In the genomic region with DNA sequence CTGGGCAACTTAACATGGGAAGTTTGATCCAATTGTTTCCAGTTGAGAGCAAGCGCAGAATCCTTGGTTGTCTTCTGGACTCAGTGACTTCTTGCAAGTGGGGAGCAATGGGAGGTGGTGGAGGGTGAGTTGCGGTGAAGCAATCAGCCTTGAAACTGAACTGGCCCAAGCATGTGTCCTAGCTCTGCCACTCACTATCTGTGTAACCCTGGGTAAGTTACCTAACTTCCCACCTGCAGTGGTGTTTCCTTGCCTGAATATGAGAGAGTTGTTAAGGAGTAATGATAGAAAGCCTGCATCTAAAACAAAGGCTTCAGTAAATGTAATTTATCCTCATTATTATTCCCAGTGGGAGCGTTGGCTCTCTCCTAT, we compare ENCODE assay signal across 13 cellular contexts.
DNase-seq lines count a peak whose midpoint lies in the region; ATAC-seq, FAIRE-seq and TF ChIP-seq lines count a peak whose summit lies in the region.
"Had no signal": no experiment of that assay in that cellular context is flagged by ENCODE, and none has a peak within 500 bp of the region (broad histone marks: within the 10 kb centered on the region; RNA-seq: fewer than 3 reads in every experiment).

No MANE protein-coding gene starts in this region.

- intact Hi-C loops in psoas muscle (cut with DNase I), result loop anchor here in 1 of 2 donors (10.0 kb wide), 1 partner anchor 85 kb away; no protein-coding TSS in a partner anchor

- no peak for TF ChIP-seq RAD21 in H1 (IDR thresholded peaks at IDR 0.05 in 1 of 2, conservative IDR thresholded peaks at IDR 0.05 in 1 of 2; ENCODE audit: low read depth in 2 of 2, low read length in 2 of 2)

- no peak for TF ChIP-seq POLR2A in H1 (IDR thresholded peaks at IDR 0.05; ENCODE audit: control extremely low read depth in 1 of 2, low read depth in 2 of 2, low read length in 2 of 2)

- no peak overlapping the region for H3K27ac Mint-ChIP-seq in GM23338
- H3K27ac Mint-ChIP-seq: CD4-positive, CD25-positive, alpha-beta regulatory T cell; IgD-negative memory B cell had no signal

- no peak overlapping the region for H3K4me3 ChIP-seq in BLaER1
- H3K4me3 ChIP-seq in GM23338, result no peak overlapping the region
- H3K4me3 ChIP-seq in H1 (ENCODE audit: extremely low read depth in 1 of 4, insufficient read depth in 2 of 4, low read depth in 3 of 4, low read length in 4 of 4), result no peak overlapping the region
- H3K4me3 ChIP-seq in psoas muscle, result no peak overlapping the region
- H3K4me3 ChIP-seq: A549, GM23248 had no signal

- no peak overlapping the region for H4K5ac ChIP-seq in H1 (ENCODE audit: insufficient read length, low read depth, low read length)

- no peak for FAIRE-seq in H1 (lab: Jason Lieb, UNC)
- FAIRE-seq: A549 had no signal

- H4K20me1 ChIP-seq in BLaER1 (no peaks in the 10 kb centered on the region), GM23338 (replicated peaks; ENCODE audit: insufficient read depth) (no peaks in the 10 kb centered on the region), H1 (replicated peaks in 1 of 2; ENCODE audit: control insufficient read depth in 1 of 2, insufficient read depth in 2 of 2, low read length in 2 of 2) (no peaks in the 10 kb centered on the region)

- no peak overlapping the region; the same call in 1 of the 2 replicates for H2BK20ac ChIP-seq in H1 (ENCODE audit: low read length)

- no peak overlapping the region for H2BK120ac ChIP-seq in H1 (replicated peaks; ENCODE audit: low read depth, low read length)

- H3K27ac ChIP-seq in BLaER1, result peak overlapping the region; percentile 76; the same call in 1 of the 2 replicates
- H3K27ac ChIP-seq in GM23338 (ENCODE audit: low read depth), result no peak overlapping the region
- no peak overlapping the region for H3K27ac ChIP-seq in H1 (ENCODE audit: low read depth, low read length)
- no peak overlapping the region for H3K27ac ChIP-seq in psoas muscle
- H3K27ac ChIP-seq: A549, GM23248 had no signal

- no peak overlapping the region for H3K56ac ChIP-seq in H1 (replicated peaks; ENCODE audit: insufficient read length, low read depth, low read length)

- H3K79me2 ChIP-seq in GM23338 (replicated peaks; ENCODE audit: insufficient read depth) (no peaks in the 10 kb centered on the region), H1 (ENCODE audit: control insufficient read depth in 1 of 2, insufficient read depth in 2 of 2, low read length in 2 of 2) (no peaks in the 10 kb centered on the region)

- no peak overlapping the region for H3K4me3 Mint-ChIP-seq in GM23338
- H3K4me3 Mint-ChIP-seq: CD4-positive, CD25-positive, alpha-beta regulatory T cell; H9; IgD-negative memory B cell had no signal

- no peak for TF ChIP-seq CTCF in GM23338 (conservative IDR thresholded peaks at IDR 0.05; ENCODE audit: low read depth in 2 of 2)
- no peak for TF ChIP-seq CTCF in H1 (IDR thresholded peaks at IDR 0.05; ENCODE audit: control extremely low read depth in 1 of 3, insufficient read depth in 1 of 3, low read depth in 1 of 3, low read length in 3 of 3)
- no peak for TF ChIP-seq CTCF in psoas muscle (IDR thresholded peaks at IDR 0.05)

- no peak overlapping the region for H4K8ac ChIP-seq in H1 (ENCODE audit: extremely low read depth, insufficient read depth, low read length)

- H3F3A ChIP-seq in GM23338 (replicated peaks; ENCODE audit: low read depth), result no peaks in the 10 kb centered on the region

- H3K27me3 Mint-ChIP-seq in GM23338 (ENCODE audit: insufficient read depth, low read depth, poor library complexity), result no peaks in the 10 kb centered on the region

- H3K4ac ChIP-seq in H1 (replicated peaks; ENCODE audit: insufficient read length, low read depth, low read length), result no peak overlapping the region

- H3K23ac ChIP-seq in H1 (ENCODE audit: insufficient read length), result no peak overlapping the region

- H3K9me3 ChIP-seq in BLaER1 (peaks cover under 1% of the 10 kb centered on the region), H1 (ENCODE audit: insufficient read depth in 2 of 2, low read depth in 1 of 2, low read length in 1 of 2) (no peaks in the 10 kb centered on the region), psoas muscle (no peaks in the 10 kb centered on the region)
- H3K9me3 ChIP-seq: A549 had no signal

- H3K4me1 Mint-ChIP-seq in GM23338, result peaks cover 26% of the 10 kb centered on the region
- H3K4me1 Mint-ChIP-seq: IgD-negative memory B cell had no signal

- H3K4me2 ChIP-seq in BLaER1 (peak overlapping the region; percentile 75), GM23338 (0 out of 2 replicates have a peak overlapping the region, but pooled peaks have one; percentile 8), H1 (ENCODE audit: insufficient read depth in 1 of 2, low read depth in 2 of 2, low read length in 2 of 2) (no peak overlapping the region)
- H3K4me2 ChIP-seq: A549 had no signal

- H3K36me3 ChIP-seq in BLaER1 (no peaks in the 10 kb centered on the region), GM23338 (ENCODE audit: insufficient read depth) (no peaks in the 10 kb centered on the region), H1 (ENCODE audit: control insufficient read depth in 2 of 4, insufficient read depth in 4 of 4, low read length in 3 of 4) (no peaks in the 10 kb centered on the region), psoas muscle (ENCODE audit: insufficient read depth in 1 of 2, low read depth in 1 of 2) (no peaks in the 10 kb centered on the region)

- TF ChIP-seq EP300 in H1 (IDR thresholded peaks at IDR 0.05; ENCODE audit: borderline replicate concordance in 1 of 2, low read depth in 2 of 2, low read length in 2 of 2), result no peak

- no peaks in the 10 kb centered on the region for H3K79me1 ChIP-seq in H1 (ENCODE audit: low read depth, low read length)

- no peak overlapping the region for H3K14ac ChIP-seq in H1 (ENCODE audit: insufficient read length)

- H2BK12ac ChIP-seq in H1 (ENCODE audit: low read depth, low read length), result no peak overlapping the region

- peaks cover 5% of the 10 kb centered on the region for H3K9me3 Mint-ChIP-seq in GM23338

- H2BK15ac ChIP-seq in H1 (ENCODE audit: low read length), result no peak overlapping the region

- CTCF ChIA-PET in H1 (lab: Charles Lee; ENCODE audit: partially characterized antibody), result interaction anchor here (1.2 to 2.4 kb wide), 3 partner anchors 28 to 93 kb away, joined by 3 to 11 read pairs (median 8); no protein-coding TSS in a partner anchor

- ATAC-seq in GM23338 (no peak; the same call in 2 of the 3 replicates), psoas muscle (peak in 3 of 4 donors; percentile 32 to 54 (median 47)), GM21526 (IDR thresholded peaks at IDR 0.05; ENCODE audit: low FRiP score, unreplicated experiment) (no peak), HG03025 (IDR thresholded peaks at IDR 0.05; ENCODE audit: low FRiP score, unreplicated experiment) (no peak)
- ATAC-seq: A549 had no signal

- H3K4me1 ChIP-seq in BLaER1, result peaks cover 32% of the 10 kb centered on the region
- peaks cover 8% of the 10 kb centered on the region for H3K4me1 ChIP-seq in GM23338 (ENCODE audit: insufficient read depth)
- H3K4me1 ChIP-seq in H1 (replicated peaks in 1 of 4; ENCODE audit: control insufficient read depth in 3 of 4, insufficient read depth in 4 of 4, low read length in 3 of 4), result peaks cover 0 to 7% (median 2%) of the 10 kb centered on the region in 4 experiments; a peak in 2 of 7 replicates
- H3K4me1 ChIP-seq in psoas muscle, result peaks cover 16% of the 10 kb centered on the region
- H3K4me1 ChIP-seq: A549 had no signal

- 90% methylated on average over 3 of the region's 3 CpGs; no CpG with 5 or more reads in 1 of the 2 experiments for WGBS in H1 (ENCODE audit: extremely low coverage in 1 of 2, insufficient coverage in 1 of 2, insufficient read length in 1 of 2, insufficient replicate concordance in 2 of 2, low coverage in 1 of 2, low lambda C conversion rate in 2 of 2, missing lambda C conversion rate in 1 of 2), 2 experiments
- 85 to 91% (median 86%) methylated on average over 3 of the region's 3 CpGs for WGBS in psoas muscle, 3 donors

- no peak overlapping the region for H2BK5ac ChIP-seq in H1 (ENCODE audit: low read depth, low read length)

- H3K9ac ChIP-seq in BLaER1, result no peak overlapping the region
- no peak overlapping the region for H3K9ac ChIP-seq in H1 (replicated peaks in 1 of 4; ENCODE audit: extremely low read depth in 1 of 4, low read depth in 3 of 4, low read length in 3 of 4)
- H3K9ac ChIP-seq: GM23248 had no signal

- H3K36me3 Mint-ChIP-seq in GM23338 (ENCODE audit: low read depth), result peaks cover 4% of the 10 kb centered on the region
- H3K36me3 Mint-ChIP-seq: CD4-positive, CD25-positive, alpha-beta regulatory T cell; IgD-negative memory B cell had no signal

- H2AFZ ChIP-seq in GM23338, result peak overlapping the region; percentile 98
- peak overlapping the region; percentile 68 for H2AFZ ChIP-seq in H1 (ENCODE audit: low read length)
- H2AFZ ChIP-seq: GM23248 had no signal

- H3K18ac ChIP-seq in H1 (ENCODE audit: extremely low read depth, low read length), result peak overlapping the region; percentile 10; the same call in 1 of the 2 replicates

- H3K23me2 ChIP-seq in H1 (ENCODE audit: low read depth, low read length), result no peaks in the 10 kb centered on the region; the same call in 1 of the 2 replicates

- peaks cover 3% of the 10 kb centered on the region; the same call in 1 of the 2 replicates for H3K9me2 ChIP-seq in GM23338 (ENCODE audit: insufficient read depth)

- no peaks in the 10 kb centered on the region for H3K27me3 ChIP-seq in BLaER1
- no peaks in the 10 kb centered on the region for H3K27me3 ChIP-seq in GM23338 (ENCODE audit: insufficient read depth)
- H3K27me3 ChIP-seq in H1 (replicated peaks in 1 of 4; ENCODE audit: control insufficient read depth in 3 of 4, extremely low read depth in 1 of 4, insufficient read depth in 3 of 4, low read length in 3 of 4), result no peaks in the 10 kb centered on the region
- H3K27me3 ChIP-seq in psoas muscle (ENCODE audit: insufficient read depth in 3 of 3, low read length in 2 of 3), result no peaks in the 10 kb centered on the region

- POLR2A ChIA-PET in H1 (lab: Charles Lee; ENCODE audit: partially characterized antibody), result no interaction called here

- no peak overlapping the region for H2AK5ac ChIP-seq in H1 (ENCODE audit: low read depth, low read length)

- no peak for DNase-seq in GM23338 (ENCODE audit: low spot score)
- DNase-seq in H1 (ENCODE audit: low read depth in 1 of 2, low spot score in 2 of 2), result no peak
- no peak for DNase-seq in psoas muscle
- no peak for DNase-seq in NCI-H2029 (lab: John Stamatoyannopoulos, UW)
- DNase-seq: CD4-positive, CD25-positive, alpha-beta regulatory T cell; DMS 273 treated with DMSO at 0.1 percent for 48 hours; GM23248; H9 had no signal

- no peak overlapping the region for H4K91ac ChIP-seq in H1 (replicated peaks; ENCODE audit: insufficient read length, low read length)

TF ChIP-seq in GM23338, 12 proteins besides CTCF, POLR2A, EP300 and RAD21:
- TF ChIP-seq EZH2 (IDR thresholded peaks at IDR 0.05; ENCODE audit: low read depth, unreplicated experiment) (no peak), ZNF114 (CRISPR knock-in tag; IDR thresholded peaks at IDR 0.05) (no peak), STAT1 (IDR thresholded peaks at IDR 0.05; ENCODE audit: unreplicated experiment) (no peak)

TF ChIP-seq in H1, 55 proteins besides CTCF, POLR2A, EP300 and RAD21 (continues in another document):
- TF ChIP-seq TAF1 (IDR thresholded peaks at IDR 0.05; ENCODE audit: low read depth, low read length), result no peak
- TF ChIP-seq TAF7 (optimal IDR thresholded peaks at IDR 0.05; ENCODE audit: borderline replicate concordance, low read depth, low read length), result no peak
- TF ChIP-seq EZH2 (IDR thresholded peaks at IDR 0.05; ENCODE audit: low read depth, low read length, severe bottlenecking), result no peak
- TF ChIP-seq SIN3A (conservative IDR thresholded peaks at IDR 0.05 in 1 of 2, IDR thresholded peaks at IDR 0.05 in 1 of 2; ENCODE audit: low read depth in 1 of 2, low read length in 2 of 2), result no peak

Comparison
In these comparisons a context has a peak if more than half of its experiments do, and no peak if none do; other contexts are left out.
1. H3K4me2 ChIP-seq: peak in BLaER1 (single experiment) and GM23338 (single experiment); none in H1 (0 of 2).
2. ATAC-seq: peak in psoas muscle (3 of 4); none in GM23338 (single experiment), GM21526 (single experiment) and HG03025 (single experiment).